Comparison of ENCODE assay signal across 17 cellular contexts in the genomic region with DNA sequence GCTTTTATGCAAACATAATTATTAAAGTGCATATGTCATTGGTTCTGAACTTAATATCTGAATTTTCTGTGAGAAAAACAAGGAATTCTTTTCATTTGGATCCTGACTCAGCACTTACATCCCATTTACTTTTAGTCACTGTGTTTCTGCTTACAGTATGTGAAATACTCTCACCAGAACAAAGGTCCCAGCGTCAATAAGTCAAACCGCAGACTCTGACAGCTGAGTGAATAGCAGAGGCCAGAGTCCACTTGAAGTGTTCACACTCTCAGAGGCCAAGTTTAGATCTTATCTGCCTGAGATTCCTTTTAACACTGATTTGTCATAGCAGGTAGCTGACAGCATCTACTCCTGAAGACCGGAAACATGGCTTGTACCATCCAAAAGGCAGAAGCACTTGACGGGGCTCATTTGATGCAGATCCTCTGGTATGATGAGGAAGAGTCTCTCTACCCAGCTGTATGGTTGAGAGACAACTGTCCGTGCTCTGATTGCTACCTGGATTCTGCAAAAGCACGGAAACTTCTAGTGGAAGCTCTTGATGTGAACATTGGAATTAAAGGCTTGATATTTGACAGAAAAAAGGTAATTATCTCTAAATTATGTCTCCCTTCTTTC. TPM values are rescaled to one million over a fixed set of nuclear protein-coding genes. Genes with fewer than 3 reads are reported as not detected.
A peak's percentile ranks its signal among the peaks of the same experiment; 100 is the strongest.
DNase-seq lines count a peak whose midpoint lies in the region; ATAC-seq and TF ChIP-seq lines count a peak whose summit lies in the region.
"Had no signal": no experiment of that assay in that cellular context is flagged by ENCODE, and none has a peak within 500 bp of the region (broad histone marks: within the 10 kb centered on the region; RNA-seq: fewer than 3 reads in every experiment).

No MANE protein-coding gene starts in this region.

- no peaks in the 10 kb centered on the region for H3K27me3 ChIP-seq in MM.1S (replicated peaks; ENCODE audit: insufficient read depth, low read length)
- H3K27me3 ChIP-seq: gastrocnemius medialis had no signal

- ATAC-seq in SK-N-SH treated with all-trans-retinoic acid at 6 μM for 48 hours = peak; percentile 81
- no peak for ATAC-seq in HG03097 (IDR thresholded peaks at IDR 0.05; ENCODE audit: low FRiP score, unreplicated experiment)
- ATAC-seq: gastrocnemius medialis, GM23338 had no signal

- H4K20me1 ChIP-seq in MM.1S (ENCODE audit: insufficient read depth, low read length) = no peaks in the 10 kb centered on the region

- H3K27ac ChIP-seq in MM.1S (ENCODE audit: low read length) = no peak overlapping the region
- H3K27ac ChIP-seq: gastrocnemius medialis had no signal

- H3K4me2 ChIP-seq in MM.1S (ENCODE audit: low read depth, low read length) = no peak overlapping the region
- H3K4me2 ChIP-seq: GM23338 had no signal

- no peaks in the 10 kb centered on the region for H3K4me1 ChIP-seq in MM.1S (ENCODE audit: low read length)
- H3K4me1 ChIP-seq: gastrocnemius medialis had no signal

- H3F3A ChIP-seq in MM.1S (ENCODE audit: insufficient read depth, low read length) = no peaks in the 10 kb centered on the region

- H3K9ac ChIP-seq in MM.1S (ENCODE audit: low read length) = no peak overlapping the region

- no peaks in the 10 kb centered on the region for H3K9me3 ChIP-seq in MM.1S (replicated peaks; ENCODE audit: insufficient read depth, low read length)

- no peaks in the 10 kb centered on the region for H3K36me3 ChIP-seq in MM.1S (replicated peaks; ENCODE audit: insufficient read depth, low read length)
- H3K36me3 ChIP-seq: gastrocnemius medialis had no signal

- H3K9me2 ChIP-seq in MM.1S (replicated peaks; ENCODE audit: insufficient read depth, low read length) = no peaks in the 10 kb centered on the region

- DNase-seq in HPDE6-E6E7 (ENCODE audit: extremely low spot score) (peak; percentile 37), glomerular visceral epithelial cell (ENCODE audit: extremely low spot score) (peak; percentile 1), renal cortical epithelial cell (ENCODE audit: low read depth) (peak; percentile 94), MM.1S (no peak), NCI-H1436 (lab: John Stamatoyannopoulos, UW) (no peak), hypothalamus (lab: John Stamatoyannopoulos, UW) (no peak)
- DNase-seq: activated CD4-positive, alpha-beta T cell treated with anti-CD3 and anti-CD28 coated beads for 4 hours; CD4-positive, alpha-beta T cell; gastrocnemius medialis; posterior cingulate gyrus; stimulated activated CD4-positive, alpha-beta T cell treated with anti-CD3 and anti-CD28 coated beads, Interleukin-2, amount 100 ng/mL, for 48 hours; stimulated activated naive CD4-positive, alpha-beta T cell; T-helper 1 cell had no signal

- no peaks in the 10 kb centered on the region for H3K79me2 ChIP-seq in MM.1S (ENCODE audit: low read length)

- H3K4me3 ChIP-seq in MM.1S (ENCODE audit: low read length) = no peak overlapping the region
- H3K4me3 ChIP-seq: gastrocnemius medialis, GM23338, lung had no signal

- H2AFZ ChIP-seq in MM.1S (ENCODE audit: low read length) = no peak overlapping the region
- H2AFZ ChIP-seq: GM23338 had no signal

- TF ChIP-seq CTCF in MM.1S (IDR thresholded peaks at IDR 0.05; ENCODE audit: low read length) = no peak

TF ChIP-seq in SK-N-SH treated with all-trans-retinoic acid at 6 μM for 48 hours, 23 proteins besides CTCF, POLR2A, EP300 and RAD21:
- TF ChIP-seq ESRRG (CRISPR knock-in tag; IDR thresholded peaks at IDR 0.05) = no peak
- peak; percentile 50; the same call in 1 of the 2 replicates for TF ChIP-seq TOX (CRISPR knock-in tag; IDR thresholded peaks at IDR 0.05; ENCODE audit: borderline replicate concordance)
- TF ChIP-seq ISL1 (CRISPR knock-in tag; IDR thresholded peaks at IDR 0.05) = peak; percentile 85
TF ChIP-seq in SK-N-SH treated with all-trans-retinoic acid at 6 μM for 48 hours: peak in this region for 2.

RNA-seq across cellular contexts. Expression of gene BBOX1, which starts 14.6 kb away (rescaled TPM):
- total RNA-seq in renal cortical epithelial cell = 4.0 TPM in 1 of 2 replicates, not detected in the other
- total RNA-seq: CD4-positive, alpha-beta T cell; GM23338 had no signal

Comparison
In these comparisons a context has a peak if more than half of its experiments do, and no peak if none do; other contexts are left out.
1. DNase-seq: peak in HPDE6-E6E7 (single experiment), glomerular visceral epithelial cell (single experiment) and renal cortical epithelial cell (single experiment); none in MM.1S (single experiment), NCI-H1436 (single experiment) and hypothalamus (0 of 51).